In the genomic region with DNA sequence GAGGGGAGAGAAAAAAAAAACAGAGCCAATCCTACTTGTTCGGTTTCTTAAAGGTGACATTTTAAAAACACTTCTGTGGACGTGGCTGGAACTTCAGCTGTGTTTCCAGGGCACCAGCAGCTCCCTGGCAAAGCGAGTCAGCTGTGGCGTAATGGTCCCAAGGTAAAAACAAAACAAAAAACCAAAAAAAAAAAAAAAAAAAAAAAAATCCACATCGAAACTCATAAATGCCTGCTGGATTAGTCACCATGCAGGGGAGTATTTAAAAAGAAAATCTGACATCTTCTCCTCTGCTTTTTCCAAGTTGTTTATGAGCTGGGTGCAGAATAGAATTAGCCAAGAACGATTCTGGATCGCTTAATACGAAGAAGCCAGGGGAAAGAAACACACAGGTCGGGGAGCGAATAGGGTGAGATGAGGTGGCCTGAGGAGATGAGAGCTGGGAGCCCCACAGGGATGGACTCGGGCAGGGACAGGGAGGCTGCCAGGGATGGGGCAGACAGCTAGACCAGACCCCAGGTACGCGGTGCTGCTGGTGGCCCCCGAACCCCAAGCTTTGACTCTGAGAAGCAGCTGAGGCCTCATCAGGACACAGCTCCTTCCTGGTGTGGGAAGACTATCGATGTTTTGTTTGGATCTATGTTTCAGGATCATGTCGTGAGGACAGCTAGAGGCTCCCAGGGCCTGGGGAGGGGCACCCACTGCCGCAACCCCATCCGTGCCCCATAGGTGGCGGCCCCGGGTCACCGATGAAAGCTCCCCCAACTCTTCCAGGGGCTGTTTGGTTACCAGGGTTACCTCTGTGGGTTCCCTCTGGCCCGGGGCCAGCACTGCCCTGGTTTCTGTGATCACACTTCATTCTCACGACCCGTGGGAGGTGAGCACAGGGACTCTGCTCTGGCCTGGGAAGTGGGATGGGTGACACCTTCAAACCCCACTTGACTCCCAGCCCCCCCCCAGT, we compare ENCODE assay signal across 1 cellular context.
A peak's percentile ranks its signal among the peaks of the same experiment; 100 is the strongest.
TF ChIP-seq lines count a peak whose summit lies in the region.

No MANE protein-coding gene starts in this region.

TF ChIP-seq in SK-N-SH, 30 proteins besides CTCF, POLR2A, EP300 and RAD21:
- TF ChIP-seq SIN3A (IDR thresholded peaks at IDR 0.05; ENCODE audit: borderline replicate concordance, low read depth, low read length) (no peak), JUND (IDR thresholded peaks at IDR 0.05) (peak; percentile 68), CHD2 (IDR thresholded peaks at IDR 0.05; ENCODE audit: low read length, partially characterized antibody) (no peak), FOSL2 (IDR thresholded peaks at IDR 0.05; ENCODE audit: borderline replicate concordance, low read depth) (peak; percentile 56; the same call in 1 of the 2 replicates), MAX (IDR thresholded peaks at IDR 0.05; ENCODE audit: low read depth) (peak; percentile 1; the same call in 1 of the 2 replicates), TCF12 (IDR thresholded peaks at IDR 0.05) (0 out of 2 replicates have a peak, but pooled peaks have one; percentile 3), NFIC (IDR thresholded peaks at IDR 0.05; ENCODE audit: borderline replicate concordance) (no peak)
- TF ChIP-seq, protein P1, sequence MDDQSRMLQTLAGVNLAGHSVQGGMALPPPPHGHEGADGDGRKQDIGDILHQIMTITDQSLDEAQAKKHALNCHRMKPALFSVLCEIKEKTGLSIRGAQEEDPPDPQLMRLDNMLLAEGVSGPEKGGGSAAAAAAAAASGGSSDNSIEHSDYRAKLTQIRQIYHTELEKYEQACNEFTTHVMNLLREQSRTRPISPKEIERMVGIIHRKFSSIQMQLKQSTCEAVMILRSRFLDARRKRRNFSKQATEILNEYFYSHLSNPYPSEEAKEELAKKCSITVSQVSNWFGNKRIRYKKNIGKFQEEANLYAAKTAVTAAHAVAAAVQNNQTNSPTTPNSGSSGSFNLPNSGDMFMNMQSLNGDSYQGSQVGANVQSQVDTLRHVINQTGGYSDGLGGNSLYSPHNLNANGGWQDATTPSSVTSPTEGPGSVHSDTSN (IDR thresholded peaks at IDR 0.05), result peak; percentile 1; the same call in 1 of the 2 replicates
